9 cellular contexts compared by ENCODE assay signal in genomic region chr1:205440476-205441317, GRCh38. TPM values are rescaled to one million over a fixed set of nuclear protein-coding genes. Genes with fewer than 3 reads are reported as not detected.
DNase-seq lines count a peak whose midpoint lies in the region; ATAC-seq and TF ChIP-seq lines count a peak whose summit lies in the region.
"Had no signal": no experiment of that assay in that cellular context is flagged by ENCODE, and none has a peak within 500 bp of the region (broad histone marks: within the 10 kb centered on the region; RNA-seq: fewer than 3 reads in every experiment).

No MANE protein-coding gene starts in this region.

- H3K4me3 ChIP-seq in esophagus squamous epithelium (peak overlapping the region in 2 of 4 donors; percentile 6 to 43), ovary (no peak overlapping the region), upper lobe of right lung (no peak overlapping the region)
- H3K4me3 ChIP-seq: adrenal gland had no signal

- ATAC-seq in GM18867 (IDR thresholded peaks at IDR 0.05; ENCODE audit: unreplicated experiment) (peak; percentile 68), HG03095 (IDR thresholded peaks at IDR 0.05; ENCODE audit: unreplicated experiment) (peak; percentile 71), upper lobe of right lung (peak; percentile 79)

- WGBS in esophagus squamous epithelium, 2 donors = 11 to 35% methylated on average over 7 of the region's 15 CpGs
- 65 to 70% (median 70%) methylated on average over 15 of the region's 15 CpGs for WGBS in ovary, 3 donors

- H3K36me3 ChIP-seq in esophagus squamous epithelium = no peaks in the 10 kb centered on the region
- H3K36me3 ChIP-seq in ovary = no peaks in the 10 kb centered on the region
- H3K36me3 ChIP-seq in upper lobe of right lung = no peaks in the 10 kb centered on the region
- H3K36me3 ChIP-seq: adrenal gland had no signal

- TF ChIP-seq POLR2A in esophagus squamous epithelium (IDR thresholded peaks at IDR 0.05) (peak in 1 of 4 donors; percentile 33), ovary (IDR thresholded peaks at IDR 0.05) (no peak)

- H3K27ac ChIP-seq in esophagus squamous epithelium (peak overlapping the region in 3 of 4 donors; percentile 26 to 62 (median 61)), ovary (peak overlapping the region in 1 of 2 donors; percentile 16), upper lobe of right lung (no peak overlapping the region)

- TF ChIP-seq CTCF in esophagus squamous epithelium (IDR thresholded peaks at IDR 0.05) (no peak), ovary (IDR thresholded peaks at IDR 0.05) (no peak), upper lobe of right lung (IDR thresholded peaks at IDR 0.05) (no peak)

- DNase-seq in NOMO-1 treated with dmso at 0.1 percent for 144 hours (lab: John Stamatoyannopoulos, UW; ENCODE audit: unreplicated experiment) (peak; percentile 65), esophagus squamous epithelium (lab: John Stamatoyannopoulos, UW) (no peak), ovary (peak in 4 of 5 donors; percentile 57 to 70 (median 68)), upper lobe of right lung (peak; percentile 81), D341Med (ENCODE audit: low spot score) (no peak)
- peak; percentile 68 for DNase-seq in activated CD8-positive, alpha-beta memory T cell treated with anti-CD3 and anti-CD28 coated beads, Interleukin-2, amount 50 U/mL, for 4 hours

- H3K9me3 ChIP-seq in esophagus squamous epithelium = no peaks in the 10 kb centered on the region
- no peaks in the 10 kb centered on the region for H3K9me3 ChIP-seq in ovary
- no peaks in the 10 kb centered on the region for H3K9me3 ChIP-seq in upper lobe of right lung
- H3K9me3 ChIP-seq: adrenal gland had no signal

- TF ChIP-seq EP300 in ovary (IDR thresholded peaks at IDR 0.05) = no peak

- H3K4me1 ChIP-seq in esophagus squamous epithelium (peaks cover 24 to 62% (median 25%) of the 10 kb centered on the region in 3 donors), ovary (ENCODE audit: insufficient read depth) (peaks cover 21% of the 10 kb centered on the region), upper lobe of right lung (peaks cover 38% of the 10 kb centered on the region)

- H3K27me3 ChIP-seq in esophagus squamous epithelium (peaks cover 0 to 14% (median 0%) of the 10 kb centered on the region in 4 donors), ovary (no peaks in the 10 kb centered on the region), upper lobe of right lung (no peaks in the 10 kb centered on the region)
- H3K27me3 ChIP-seq: adrenal gland had no signal

- intact Hi-C loops in esophagus squamous epithelium (cut with DNase I) = no loop called here
- intact Hi-C loops in ovary (cut with DNase I) = no loop called here
- intact Hi-C loops in upper lobe of right lung (cut with DNase I) = no loop called here

RNA-seq across cellular contexts. Expression of gene BLACAT1, which starts 15.1 kb away (rescaled TPM):
- total RNA-seq in esophagus squamous epithelium (1 to 10 TPM in 2 of 4 donors, under 1 TPM in 2; 0.29 to 2.3 (median 0.99) TPM), ovary (1 to 10 TPM in 3 of 7 donors, under 1 TPM in 4; 0.08 to 2.1 (median 0.60) TPM), upper lobe of right lung (0.84 TPM)
- polyA plus RNA-seq in ovary = under 1 TPM; 0.15 to 0.30 TPM
- total RNA-seq: adrenal gland had no signal

RNA-seq across cellular contexts. Expression of gene LEMD1, which starts 18.8 kb away (rescaled TPM):
- 1 to 10 TPM in 3 of 4 donors, not detected in 1; 1.1 to 1.4 (median 1.3) TPM for total RNA-seq in esophagus squamous epithelium
- 1 to 10 TPM in 4 of 7 donors, under 1 TPM in 2, not detected in 1; 0.43 to 7.0 (median 1.2) TPM for total RNA-seq in ovary
- polyA plus RNA-seq in ovary = under 1 TPM; 0.58 to 0.90 TPM
- total RNA-seq in upper lobe of right lung = 2.1 TPM
- total RNA-seq: adrenal gland had no signal

Comparison
In these comparisons a context has a peak if more than half of its experiments do, and no peak if none do; other contexts are left out.
1. DNase-seq: peak in NOMO-1 treated with dmso at 0.1 percent for 144 hours (single experiment), activated CD8-positive, alpha-beta memory T cell treated with anti-CD3 and anti-CD28 coated beads, Interleukin-2, amount 50 U/mL, for 4 hours (single experiment), ovary (4 of 5) and upper lobe of right lung (single experiment); none in esophagus squamous epithelium (single experiment) and D341Med (single experiment).
2. Peak in every context shown above with its lines, with median percentiles within 50 percentile points of each other: ATAC-seq.